Comparison of ENCODE assay signal across 15 cellular contexts in genomic region chr2:151183072-151183580, GRCh38.
DNase-seq lines count a peak whose midpoint lies in the region; TF ChIP-seq lines count a peak whose summit lies in the region.
"Had no signal": no experiment of that assay in that cellular context is flagged by ENCODE, and none has a peak within 500 bp of the region (broad histone marks: within the 10 kb centered on the region; RNA-seq: fewer than 3 reads in every experiment).

No MANE protein-coding gene starts in this region.

- H3K4me1 Mint-ChIP-seq in nephron progenitor cell (peaks cover 51% of the 10 kb centered on the region), type B pancreatic cell (ENCODE audit: unreplicated experiment) (peaks cover 31% of the 10 kb centered on the region), immature natural killer cell (no peaks in the 10 kb centered on the region)
- H3K4me1 Mint-ChIP-seq: CD4-positive, alpha-beta memory T cell had no signal

- DNase-seq in NCI-H2227 (lab: John Stamatoyannopoulos, UW; ENCODE audit: unreplicated experiment): peak; percentile 71
- peak; percentile 95 for DNase-seq in SW480 (ENCODE audit: low spot score)
- DNase-seq in nephron progenitor cell: peak; percentile 16
- DNase-seq in type B pancreatic cell (ENCODE audit: extremely low spot score, unreplicated experiment): no peak
- DNase-seq in NCI-H526 treated with DMSO at 0.1 percent for 48 hours (lab: John Stamatoyannopoulos, UW): no peak
- no peak for DNase-seq in DMS79 treated with DMSO at 0.1 percent for 48 hours (lab: John Stamatoyannopoulos, UW)
- no peak for DNase-seq in immature natural killer cell
- DNase-seq: BE2C; CD4-positive, alpha-beta memory T cell; COR-L47; DMS153; DND-41; GDM1; GOT3; H9 had no signal

- H3K36me3 Mint-ChIP-seq in nephron progenitor cell (ENCODE audit: low read depth) (no peaks in the 10 kb centered on the region), type B pancreatic cell (no peaks in the 10 kb centered on the region), immature natural killer cell (no peaks in the 10 kb centered on the region)
- H3K36me3 Mint-ChIP-seq: CD4-positive, alpha-beta memory T cell had no signal

- H3K27me3 Mint-ChIP-seq in nephron progenitor cell (ENCODE audit: low read depth, poor library complexity) (no peaks in the 10 kb centered on the region), type B pancreatic cell (peaks cover 5% of the 10 kb centered on the region), immature natural killer cell (ENCODE audit: low read depth in 3 of 3) (peaks cover 0 to 2% (median 2%) of the 10 kb centered on the region in 3 donors)

- TF ChIP-seq CTCF in nephron progenitor cell (IDR thresholded peaks at IDR 0.05) (no peak), type B pancreatic cell (conservative IDR thresholded peaks at IDR 0.05) (no peak)

- no peaks in the 10 kb centered on the region for H3K9me3 Mint-ChIP-seq in nephron progenitor cell
- H3K9me3 Mint-ChIP-seq in type B pancreatic cell: peaks cover 5% of the 10 kb centered on the region
- no peaks in the 10 kb centered on the region for H3K9me3 Mint-ChIP-seq in immature natural killer cell
- H3K9me3 Mint-ChIP-seq: CD4-positive, alpha-beta memory T cell; H9 had no signal

- H3K4me3 Mint-ChIP-seq in nephron progenitor cell (peak overlapping the region; percentile 1), type B pancreatic cell (peak overlapping the region; percentile 13), immature natural killer cell (no peak overlapping the region)
- H3K4me3 Mint-ChIP-seq: CD4-positive, alpha-beta memory T cell; H9 had no signal

- H3K27ac Mint-ChIP-seq in nephron progenitor cell: peak overlapping the region; percentile 90
- H3K27ac Mint-ChIP-seq in type B pancreatic cell: no peak overlapping the region
- no peak overlapping the region for H3K27ac Mint-ChIP-seq in immature natural killer cell
- H3K27ac Mint-ChIP-seq: CD4-positive, alpha-beta memory T cell had no signal

Comparison
In these comparisons a context has a peak if more than half of its experiments do, and no peak if none do; other contexts are left out.
1. DNase-seq: peak in NCI-H2227 (single experiment), SW480 (single experiment) and nephron progenitor cell (single experiment); none in type B pancreatic cell (single experiment), NCI-H526 treated with DMSO at 0.1 percent for 48 hours (single experiment), DMS79 treated with DMSO at 0.1 percent for 48 hours (single experiment) and immature natural killer cell (0 of 3).
2. H3K4me3 Mint-ChIP-seq: peak in nephron progenitor cell (single experiment) and type B pancreatic cell (single experiment); none in immature natural killer cell (0 of 5).